17 cellular contexts compared by ENCODE assay signal in the genomic region with DNA sequence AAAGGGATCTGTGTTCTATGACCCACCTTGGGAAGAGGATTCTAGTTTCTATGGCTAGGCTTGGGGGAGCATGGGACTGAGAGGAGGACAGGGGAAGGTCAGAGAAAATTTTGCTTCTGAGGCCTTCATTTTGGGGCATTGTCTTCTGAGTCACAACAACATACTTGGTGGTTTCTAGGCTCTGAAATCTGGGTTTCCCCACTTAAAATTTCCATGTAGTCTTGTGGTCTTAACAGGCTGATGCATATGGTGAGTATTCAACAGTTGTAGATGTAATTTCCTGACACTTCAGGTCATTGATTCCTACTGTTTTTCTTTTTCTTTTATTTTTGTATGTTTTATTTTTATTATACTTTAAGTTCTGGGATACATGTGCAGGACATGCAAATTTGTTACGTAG.
DNase-seq lines count a peak whose midpoint lies in the region; ATAC-seq and TF ChIP-seq lines count a peak whose summit lies in the region.
"Had no signal": no experiment of that assay in that cellular context is flagged by ENCODE, and none has a peak within 500 bp of the region (broad histone marks: within the 10 kb centered on the region; RNA-seq: fewer than 3 reads in every experiment).

No MANE protein-coding gene starts in this region.

- H3K27ac Mint-ChIP-seq in activated CD4-positive, alpha-beta memory T cell treated with anti-CD3 and anti-CD28 coated beads, Interleukin-2, amount 10 ng/mL, durations not matched to agents 7 days and 5 days = peak overlapping the region; percentile 68
- no peak overlapping the region for H3K27ac Mint-ChIP-seq in activated CD4-positive, alpha-beta memory T cell treated with anti-CD3 and anti-CD28 coated beads for 36 hours
- H3K27ac Mint-ChIP-seq in H9 = peak overlapping the region; percentile 50 to 81 (median 68); a peak in 4 of 7 replicates

- H3K4me1 Mint-ChIP-seq in activated CD4-positive, alpha-beta memory T cell treated with anti-CD3 and anti-CD28 coated beads, Interleukin-2, amount 10 ng/mL, durations not matched to agents 7 days and 5 days = peaks cover 25% of the 10 kb centered on the region
- no peaks in the 10 kb centered on the region for H3K4me1 Mint-ChIP-seq in activated CD4-positive, alpha-beta memory T cell treated with anti-CD3 and anti-CD28 coated beads for 36 hours (ENCODE audit: low read depth)
- peaks cover 11 to 13% of the 10 kb centered on the region in 2 experiments for H3K4me1 Mint-ChIP-seq in H9

- H4K8ac ChIP-seq in H9 (replicated peaks; ENCODE audit: insufficient read length, low read depth, low read length) = no peak overlapping the region

- no peak overlapping the region for H3K4me2 ChIP-seq in H9 (ENCODE audit: insufficient read depth, insufficient read length, low read length)

- no peaks in the 10 kb centered on the region for H3K23me2 ChIP-seq in H9 (ENCODE audit: insufficient read length, low read depth, low read length, poor library complexity, severe bottlenecking)

- no peak overlapping the region for H2BK120ac ChIP-seq in H9 (ENCODE audit: low read depth, low read length, poor library complexity, severe bottlenecking)

- no peak overlapping the region for H4K91ac ChIP-seq in H9 (ENCODE audit: insufficient read length, low read depth, low read length)

- no peak overlapping the region for H2BK12ac ChIP-seq in H9 (ENCODE audit: insufficient read length, low read depth, low read length)

- CTCF ChIA-PET in activated CD4-positive, alpha-beta memory T cell treated with anti-CD3 and anti-CD28 coated beads, Interleukin-2, amount 10 ng/mL, durations not matched to agents 7 days and 5 days (lab: Charles Lee) = no interaction called here
- CTCF ChIA-PET in activated CD4-positive, alpha-beta memory T cell treated with anti-CD3 and anti-CD28 coated beads for 36 hours (lab: Charles Lee) = no interaction called here

- WGBS in H9 (ENCODE audit: extremely low coverage, insufficient read length, low lambda C conversion rate) = no CpG with 5 or more reads among the region's 1 CpG
- 98 to 100% (median 100%) methylated on average over 1 of the region's 1 CpG for WGBS in psoas muscle, 3 donors

- H4K20me1 ChIP-seq in H9 (ENCODE audit: control insufficient read depth, insufficient read depth, insufficient read length) = no peaks in the 10 kb centered on the region

- no peak overlapping the region for H3K4me3 ChIP-seq in psoas muscle
- H3K4me3 ChIP-seq: ascending aorta, tibial artery had no signal

- no peak overlapping the region for H3K23ac ChIP-seq in H9 (ENCODE audit: insufficient read length, low read depth, low read length)

- no peak overlapping the region for H4K5ac ChIP-seq in H9 (ENCODE audit: insufficient read length, low read depth, low read length)

- no peak overlapping the region for H3K9ac ChIP-seq in H9 (ENCODE audit: extremely low read depth, insufficient read length, low read length)

- H2BK5ac ChIP-seq in H9 (ENCODE audit: insufficient read length, low read length) = no peak overlapping the region

- H3K27me3 ChIP-seq in H9 (ENCODE audit: insufficient read depth, low read length) (no peaks in the 10 kb centered on the region), psoas muscle (ENCODE audit: insufficient read depth in 3 of 3, low read length in 2 of 3) (no peaks in the 10 kb centered on the region)
- H3K27me3 ChIP-seq: ascending aorta, tibial artery had no signal

- peaks cover 12% of the 10 kb centered on the region for H3K9me3 Mint-ChIP-seq in activated CD4-positive, alpha-beta memory T cell treated with anti-CD3 and anti-CD28 coated beads, Interleukin-2, amount 10 ng/mL, durations not matched to agents 7 days and 5 days
- peaks cover 13% of the 10 kb centered on the region for H3K9me3 Mint-ChIP-seq in activated CD4-positive, alpha-beta memory T cell treated with anti-CD3 and anti-CD28 coated beads for 36 hours
- H3K9me3 Mint-ChIP-seq in H9 = peaks cover 14 to 16% of the 10 kb centered on the region in 2 experiments; a peak in 4 of 5 replicates

- H3K79me1 ChIP-seq in H9 (ENCODE audit: insufficient read depth, low read depth, low read length, poor library complexity, severe bottlenecking) = no peaks in the 10 kb centered on the region

- H3K36me3 Mint-ChIP-seq in activated CD4-positive, alpha-beta memory T cell treated with anti-CD3 and anti-CD28 coated beads, Interleukin-2, amount 10 ng/mL, durations not matched to agents 7 days and 5 days (ENCODE audit: low read depth) = peaks cover 3% of the 10 kb centered on the region
- H3K36me3 Mint-ChIP-seq in activated CD4-positive, alpha-beta memory T cell treated with anti-CD3 and anti-CD28 coated beads for 36 hours = peaks cover 3% of the 10 kb centered on the region
- peaks cover 7 to 27% (median 9%) of the 10 kb centered on the region in 3 experiments; a peak in 6 of 7 replicates for H3K36me3 Mint-ChIP-seq in H9 (ENCODE audit: insufficient read depth in 1 of 3, low read depth in 3 of 3)

- H2AK5ac ChIP-seq in H9 (ENCODE audit: insufficient read length, low read length) = no peak overlapping the region

- H3K56ac ChIP-seq in H9 (ENCODE audit: insufficient read length, low read depth, low read length) = no peak overlapping the region

- intact Hi-C loops in activated CD4-positive, alpha-beta memory T cell treated with anti-CD3 and anti-CD28 coated beads for 36 hours (cut with micrococcal nuclease) = no loop called here
- intact Hi-C loops in psoas muscle (cut with DNase I) = no loop called here

- H3K4ac ChIP-seq in H9 (ENCODE audit: low read depth, low read length) = no peak overlapping the region

- H3K18ac ChIP-seq in H9 (ENCODE audit: insufficient read length, low read depth, low read length) = no peak overlapping the region

- H3T11ph ChIP-seq in H9 (ENCODE audit: low read length) = no peak overlapping the region

- H3K4me3 Mint-ChIP-seq in activated CD4-positive, alpha-beta memory T cell treated with anti-CD3 and anti-CD28 coated beads, Interleukin-2, amount 10 ng/mL, durations not matched to agents 7 days and 5 days = no peak overlapping the region
- no peak overlapping the region for H3K4me3 Mint-ChIP-seq in activated CD4-positive, alpha-beta memory T cell treated with anti-CD3 and anti-CD28 coated beads for 36 hours
- no peak overlapping the region for H3K4me3 Mint-ChIP-seq in H9

- no peaks in the 10 kb centered on the region for H3K36me3 ChIP-seq in psoas muscle (ENCODE audit: insufficient read depth in 1 of 2, low read depth in 1 of 2)
- H3K36me3 ChIP-seq: ascending aorta, neutrophil, tibial artery had no signal

- no peak overlapping the region for H3K14ac ChIP-seq in H9 (ENCODE audit: insufficient read depth, low read length)

- H3K4me1 ChIP-seq in H9 (ENCODE audit: insufficient read depth, low read length) = no peaks in the 10 kb centered on the region
- no peaks in the 10 kb centered on the region for H3K4me1 ChIP-seq in psoas muscle
- H3K4me1 ChIP-seq: ascending aorta had no signal

- H3K27ac ChIP-seq in H9 (ENCODE audit: insufficient read length, low read depth, low read length) (no peak overlapping the region), psoas muscle (no peak overlapping the region)
- H3K27ac ChIP-seq: ascending aorta, neutrophil, tibial artery had no signal

- TF ChIP-seq CTCF in H9 (conservative IDR thresholded peaks at IDR 0.05) = no peak
- TF ChIP-seq CTCF in psoas muscle (IDR thresholded peaks at IDR 0.05) = no peak

- H2BK15ac ChIP-seq in H9 (ENCODE audit: low read depth, low read length) = no peak overlapping the region

- peak; percentile 59 for ATAC-seq in HG03439 (IDR thresholded peaks at IDR 0.05; ENCODE audit: unreplicated experiment)
- no peak for ATAC-seq in psoas muscle
- ATAC-seq: esophagus mucosa, HCT116 had no signal

- H3K27me3 Mint-ChIP-seq in activated CD4-positive, alpha-beta memory T cell treated with anti-CD3 and anti-CD28 coated beads, Interleukin-2, amount 10 ng/mL, durations not matched to agents 7 days and 5 days = no peaks in the 10 kb centered on the region
- H3K27me3 Mint-ChIP-seq in activated CD4-positive, alpha-beta memory T cell treated with anti-CD3 and anti-CD28 coated beads for 36 hours = peaks cover 6% of the 10 kb centered on the region
- H3K27me3 Mint-ChIP-seq in H9 (ENCODE audit: low read depth) = no peaks in the 10 kb centered on the region

- POLR2A ChIA-PET in activated CD4-positive, alpha-beta memory T cell treated with anti-CD3 and anti-CD28 coated beads, Interleukin-2, amount 10 ng/mL, durations not matched to agents 7 days and 5 days (lab: Charles Lee) = no interaction called here
- POLR2A ChIA-PET in activated CD4-positive, alpha-beta memory T cell treated with anti-CD3 and anti-CD28 coated beads for 36 hours (lab: Charles Lee) = no interaction called here

- no peak for DNase-seq in activated CD4-positive, alpha-beta memory T cell treated with anti-CD3 and anti-CD28 coated beads, Interleukin-2, amount 10 ng/mL, durations not matched to agents 7 days and 5 days
- DNase-seq in activated CD4-positive, alpha-beta memory T cell treated with anti-CD3 and anti-CD28 coated beads for 36 hours = no peak
- DNase-seq in H9 = no peak
- DNase-seq in renal cortical epithelial cell (ENCODE audit: low read depth) = peak; percentile 38
- no peak for DNase-seq in NCI-H345 (lab: John Stamatoyannopoulos, UW)
- DNase-seq in psoas muscle = no peak
- no peak for DNase-seq in C1 segment of cervical spinal cord (lab: John Stamatoyannopoulos, UW)
- DNase-seq: activated CD4-positive, alpha-beta T cell treated with anti-CD3 and anti-CD28 coated beads for 4 hours; kidney; NCI-H1436; stimulated activated CD4-positive, alpha-beta T cell treated with anti-CD3 and anti-CD28 coated beads, Interleukin-2, amount 100 ng/mL, for 24 hours; tibial artery had no signal

- no peaks in the 10 kb centered on the region for H3K79me2 ChIP-seq in H9 (ENCODE audit: insufficient read depth, low read length)

- no peak overlapping the region for H2BK20ac ChIP-seq in H9 (ENCODE audit: low read depth, low read length, poor library complexity, severe bottlenecking)

- H3K9me3 ChIP-seq in H9 (ENCODE audit: control insufficient read depth, low read depth, low read length) (no peaks in the 10 kb centered on the region), psoas muscle (peaks cover 4% of the 10 kb centered on the region)
- H3K9me3 ChIP-seq: ascending aorta, neutrophil, tibial artery had no signal

- H2AFZ ChIP-seq in H9 (ENCODE audit: low read length) = no peak overlapping the region
